Comparison of ENCODE assay signal across 17 cellular contexts in the genomic region with DNA sequence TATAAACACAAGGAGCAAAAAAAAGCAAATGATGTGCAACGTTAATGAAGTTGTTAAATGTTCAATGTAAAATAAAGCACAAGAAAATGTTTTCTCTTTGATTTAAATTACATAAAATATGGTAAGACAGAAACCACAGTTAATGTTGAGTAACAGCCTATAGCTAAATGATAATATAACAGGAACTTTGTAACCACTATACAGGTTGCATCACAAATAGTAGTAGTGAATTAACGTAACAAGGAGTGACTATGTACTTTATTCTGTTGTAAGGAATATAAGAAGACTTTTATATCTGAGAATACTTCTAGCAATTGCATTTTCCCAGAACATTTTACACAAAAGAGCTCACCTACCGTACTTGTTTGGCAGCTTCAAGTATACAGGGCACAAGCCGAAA. TPM values are rescaled to one million over a fixed set of nuclear protein-coding genes. Genes with fewer than 3 reads are reported as not detected.
"Had no signal": no experiment of that assay in that cellular context is flagged by ENCODE, and none has a peak within 500 bp of the region (broad histone marks: within the 10 kb centered on the region; RNA-seq: fewer than 3 reads in every experiment).

No MANE protein-coding gene starts in this region.

- H3K27ac ChIP-seq: adrenal gland, esophagus squamous epithelium, spleen, thoracic aorta, upper lobe of left lung had no signal

- H3K27me3 ChIP-seq: adrenal gland, esophagus squamous epithelium, spleen, upper lobe of left lung had no signal

- H3K4me3 ChIP-seq: adrenal gland, esophagus squamous epithelium, spleen, thoracic aorta, upper lobe of left lung had no signal

- H3K9me3 ChIP-seq: adrenal gland, esophagus squamous epithelium, spleen, thoracic aorta, upper lobe of left lung had no signal

- H3K4me1 ChIP-seq: adrenal gland, esophagus squamous epithelium, spleen, upper lobe of left lung had no signal

- DNase-seq: activated CD4-positive, alpha-beta memory T cell treated with anti-CD3 and anti-CD28 coated beads for 36 hours; activated naive CD4-positive, alpha-beta T cell treated with anti-CD3 and anti-CD28 coated beads for 36 hours; activated T-cell treated with anti-CD3 and anti-CD28 coated beads, Interleukin-2, amount 50 U/mL, for 24 hours; adrenal gland; effector memory CD4-positive, alpha-beta T cell; esophagus squamous epithelium; left ventricle myocardium superior; retina; spleen; stimulated activated CD4-positive, alpha-beta T cell treated with anti-CD3 and anti-CD28 coated beads, Interleukin-4, amount 100 ng/mL, for 4 hours; T-helper 17 cell; upper lobe of left lung had no signal

RNA-seq across cellular contexts. Expression of a gene that starts 42.9 kb away (rescaled TPM):
- total RNA-seq: left ventricle myocardium superior had no signal

RNA-seq across cellular contexts. Expression of a gene that starts 43.4 kb away (rescaled TPM):
- total RNA-seq: activated CD4-positive, alpha-beta memory T cell treated with anti-CD3 and anti-CD28 coated beads for 36 hours; activated naive CD4-positive, alpha-beta T cell treated with anti-CD3 and anti-CD28 coated beads for 36 hours; adrenal gland; cerebellum; endothelial cell of umbilical vein; left ventricle myocardium superior; omental fat pad; posterior vena cava; spleen; T-helper 17 cell; upper lobe of left lung had no signal
